In genomic region chr11:12841946-12842630, GRCh38 we compare ENCODE assay signal across 9 cellular contexts.
DNase-seq lines count a peak whose midpoint lies in the region; ATAC-seq, FAIRE-seq and TF ChIP-seq lines count a peak whose summit lies in the region.
"Had no signal": no experiment of that assay in that cellular context is flagged by ENCODE, and none has a peak within 500 bp of the region (broad histone marks: within the 10 kb centered on the region; RNA-seq: fewer than 3 reads in every experiment).

No MANE protein-coding gene starts in this region.

- FAIRE-seq in GM12878 (lab: Jason Lieb, UNC) = no peak
- FAIRE-seq: frontal cortex had no signal

- no peak for TF ChIP-seq POLR2A in GM12878 (IDR thresholded peaks at IDR 0.05; ENCODE audit: low read depth, low read length)

- H3K27ac ChIP-seq in GM12878 (ENCODE audit: control insufficient read depth, insufficient read depth) = no peak overlapping the region
- peak overlapping the region; percentile 28 for H3K27ac ChIP-seq in muscle layer of colon (ENCODE audit: low read depth, low read length)

- H3K9me3 ChIP-seq in GM12878 (replicated peaks; ENCODE audit: control insufficient read depth, insufficient read depth, low read length) (no peaks in the 10 kb centered on the region; the same call in 2 of the 3 replicates), muscle layer of colon (ENCODE audit: low read length) (no peaks in the 10 kb centered on the region)

- TF ChIP-seq EP300 in GM12878 (IDR thresholded peaks at IDR 0.05; ENCODE audit: borderline replicate concordance in 1 of 2, control insufficient read depth in 1 of 2, low read depth in 2 of 2, low read length in 2 of 2) = no peak

- H3K36me3 ChIP-seq in GM12878 (ENCODE audit: control insufficient read depth in 2 of 2, insufficient read depth in 2 of 2, low read length in 1 of 2) (no peaks in the 10 kb centered on the region), muscle layer of colon (ENCODE audit: insufficient read depth, low read length) (no peaks in the 10 kb centered on the region)

- H3K27me3 ChIP-seq in GM12878 (replicated peaks in 1 of 2; ENCODE audit: control insufficient read depth in 2 of 2, insufficient read depth in 2 of 2, low read length in 1 of 2) (no peaks in the 10 kb centered on the region; a peak in 1 of 4 replicates), muscle layer of colon (ENCODE audit: control insufficient read depth in 1 of 2, insufficient read depth in 2 of 2, low read length in 2 of 2) (no peaks in the 10 kb centered on the region)

- SMC1A ChIA-PET in GM12878 (lab: Charles Lee; ENCODE audit: uncharacterized antibody, unreplicated experiment) = interaction anchor here (0.8 kb wide), 1 partner anchor 308 kb away, joined by 3 read pairs; no protein-coding TSS in a partner anchor

- CTCF ChIA-PET in GM12878 (lab: Yijun Ruan, JAX) = interaction anchor here (0.7 to 1.6 kb wide), 3 partner anchors 47 to 928 kb away, joined by 3 to 5 read pairs (median 3); no protein-coding TSS in a partner anchor

- TF ChIP-seq RAD21 in GM12878 (IDR thresholded peaks at IDR 0.05; ENCODE audit: insufficient read depth, low read depth, low read length) = no peak

- H2AFZ ChIP-seq in GM12878 (ENCODE audit: control insufficient read depth, low read depth, low read length) = peak overlapping the region; percentile 63

- WGBS in GM12878 (ENCODE audit: insufficient coverage, insufficient replicate concordance, low lambda C conversion rate, missing lambda C conversion rate) = 15% methylated on average over 9 of the region's 9 CpGs

- H3K4me1 ChIP-seq in GM12878 (ENCODE audit: control insufficient read depth, insufficient read depth, low read length) = no peaks in the 10 kb centered on the region
- H3K4me1 ChIP-seq in muscle layer of colon (ENCODE audit: insufficient read depth, low read length) = peaks cover 49% of the 10 kb centered on the region

- H4K20me1 ChIP-seq in GM12878 (ENCODE audit: control insufficient read depth, insufficient read depth) = no peaks in the 10 kb centered on the region

- 0 out of 2 replicates have a peak overlapping the region, but pooled peaks have one; percentile 13 for H3K4me2 ChIP-seq in GM12878 (ENCODE audit: control insufficient read depth, insufficient read depth)

- H3K9ac ChIP-seq in GM12878 (ENCODE audit: control insufficient read depth, insufficient read depth, low read length) (no peak overlapping the region), muscle layer of colon (ENCODE audit: low read length) (no peak overlapping the region)

- no peak overlapping the region for H3K4me3 ChIP-seq in GM12878
- peak overlapping the region in 1 of 2 donors; percentile 5 for H3K4me3 ChIP-seq in muscle layer of colon (ENCODE audit: low read depth in 1 of 2, low read length in 2 of 2)

- POLR2A ChIA-PET in GM12878 (lab: Charles Lee) = no interaction called here

- no TSS peak for BruUV-seq in GM12878 (replicated peaks; lab: Mats Ljungman, UMichigan)

- H3K79me2 ChIP-seq in GM12878 (ENCODE audit: control insufficient read depth, insufficient read depth, low read length) = no peaks in the 10 kb centered on the region

- peak; percentile 90 for DNase-seq in EH (ENCODE audit: low read depth)
- peak; percentile 45 for DNase-seq in MV-4-11 (lab: John Stamatoyannopoulos, UW)
- no peak for DNase-seq in GM12878 (ENCODE audit: low read depth, low spot score)
- DNase-seq in GDM1 (lab: John Stamatoyannopoulos, UW) = no peak
- no peak for DNase-seq in posterior cingulate gyrus

- in situ Hi-C loops in GM12878 (cut with MboI) = no loop called here

- ATAC-seq in GM12878 = no peak
- no peak for ATAC-seq in HG02938 (IDR thresholded peaks at IDR 0.05; ENCODE audit: unreplicated experiment)
- ATAC-seq in GM18858 (IDR thresholded peaks at IDR 0.05; ENCODE audit: unreplicated experiment) = no peak

- no peak for TF ChIP-seq CTCF in GM12878 (IDR thresholded peaks at IDR 0.05 in 2 of 3, conservative IDR thresholded peaks at IDR 0.05 in 1 of 3; ENCODE audit: control insufficient read depth in 2 of 3, extremely low read depth in 1 of 3, insufficient read depth in 1 of 3, low read depth in 3 of 3, low read length in 3 of 3)

- intact Hi-C loops in GM12878 (cut with micrococcal nuclease; ENCODE audit: unreplicated experiment) (no loop called here), posterior cingulate gyrus (cut with DNase I) (no loop called here)

- RAD21 ChIA-PET in GM12878 (lab: Charles Lee; ENCODE audit: unreplicated experiment) = no interaction called here

TF ChIP-seq in GM12878, 131 proteins besides CTCF, POLR2A, EP300 and RAD21 (continues in another document):
- TF ChIP-seq NRF1 (conservative IDR thresholded peaks at IDR 0.05; ENCODE audit: low read depth, low read length) (no peak), DPF2 (IDR thresholded peaks at IDR 0.05) (no peak), RUNX3 (IDR thresholded peaks at IDR 0.05; ENCODE audit: low read length) (no peak), NR2F1 (conservative IDR thresholded peaks at IDR 0.05) (no peak), HCFC1 (IDR thresholded peaks at IDR 0.05; ENCODE audit: low read length) (no peak), BCLAF1 (IDR thresholded peaks at IDR 0.05) (no peak), POU2F2 (IDR thresholded peaks at IDR 0.05; ENCODE audit: borderline replicate concordance, low read depth, low read length) (no peak), SMAD5 (IDR thresholded peaks at IDR 0.05; ENCODE audit: low read depth) (no peak), REST (IDR thresholded peaks at IDR 0.05; ENCODE audit: low read depth, low read length) (no peak), TAF1 (IDR thresholded peaks at IDR 0.05; ENCODE audit: borderline replicate concordance, low read depth, low read length) (no peak), IKZF1 (conservative IDR thresholded peaks at IDR 0.05) (no peak), MLLT1 (IDR thresholded peaks at IDR 0.05) (no peak), TARDBP (IDR thresholded peaks at IDR 0.05; ENCODE audit: borderline replicate concordance) (no peak), CHD2 (IDR thresholded peaks at IDR 0.05; ENCODE audit: borderline replicate concordance, low read depth, low read length) (no peak), KLF5 (IDR thresholded peaks at IDR 0.05; ENCODE audit: partially characterized antibody) (no peak)

Comparison
In these comparisons a context has a peak if more than half of its experiments do, and no peak if none do; other contexts are left out.
1. DNase-seq: peak in EH (single experiment) and MV-4-11 (single experiment); none in GM12878 (single experiment), GDM1 (single experiment) and posterior cingulate gyrus (0 of 10).